ENCODE assay signal across 9 cellular contexts in the genomic region with DNA sequence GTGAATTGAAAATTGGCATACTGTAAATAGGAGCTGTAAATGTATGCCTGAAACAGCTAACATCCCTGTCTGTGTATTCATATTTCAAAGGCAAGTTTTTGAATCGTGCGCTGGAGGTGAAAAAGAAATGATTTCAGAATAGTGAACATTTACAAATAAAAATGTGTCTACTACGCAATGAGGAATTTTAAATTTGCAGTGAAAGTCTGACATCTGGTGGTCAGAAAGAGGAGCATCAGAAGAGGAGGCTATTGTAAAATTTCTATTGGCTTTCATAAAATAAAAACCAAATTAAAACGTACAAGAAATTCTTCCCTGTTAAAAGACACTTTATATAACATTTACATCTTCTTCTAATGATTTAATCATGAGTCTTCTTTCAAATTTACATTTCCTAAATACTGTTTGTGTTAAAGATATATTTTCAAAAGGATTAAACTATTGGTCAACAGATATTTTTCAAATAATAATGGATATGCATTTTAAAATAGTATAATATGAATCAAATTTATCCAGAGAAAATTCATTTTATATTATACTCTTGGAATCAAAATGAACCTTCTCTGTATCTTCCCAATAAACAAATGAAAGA.
DNase-seq lines count a peak whose midpoint lies in the region; TF ChIP-seq lines count a peak whose summit lies in the region.
"Had no signal": no experiment of that assay in that cellular context is flagged by ENCODE, and none has a peak within 500 bp of the region (broad histone marks: within the 10 kb centered on the region; RNA-seq: fewer than 3 reads in every experiment).

No MANE protein-coding gene starts in this region.

- H3K36me3 ChIP-seq in spleen, result no peaks in the 10 kb centered on the region

- H3K4me3 ChIP-seq in spleen, result no peak overlapping the region

- H3K36me3 Mint-ChIP-seq in activated CD4-positive, alpha-beta memory T cell treated with anti-CD3 and anti-CD28 coated beads for 36 hours, result no peaks in the 10 kb centered on the region
- H3K36me3 Mint-ChIP-seq: activated naive CD8-positive, alpha-beta T cell had no signal

- H3K27me3 ChIP-seq in spleen (replicated peaks in 1 of 7), result peaks cover 0 to 70% (median 24%) of the 10 kb centered on the region in 7 donors

- no peaks in the 10 kb centered on the region for H3K4me1 Mint-ChIP-seq in activated CD4-positive, alpha-beta memory T cell treated with anti-CD3 and anti-CD28 coated beads for 36 hours (ENCODE audit: low read depth)

- H3K27me3 Mint-ChIP-seq in activated CD4-positive, alpha-beta memory T cell treated with anti-CD3 and anti-CD28 coated beads for 36 hours, result peaks cover 16% of the 10 kb centered on the region

- CTCF ChIA-PET in activated CD4-positive, alpha-beta memory T cell treated with anti-CD3 and anti-CD28 coated beads for 36 hours (lab: Charles Lee), result no interaction called here

- TF ChIP-seq CTCF in spleen (IDR thresholded peaks at IDR 0.05 in 8 of 11, conservative IDR thresholded peaks at IDR 0.05 in 3 of 11), result peak in 9 of 11 experiments; percentile 30 to 70 (median 49)

- WGBS in spleen, 5 donors, result 4 to 7% (median 4%) methylated on average over 4 of the region's 4 CpGs

- intact Hi-C loops in spleen (cut with DNase I; ENCODE audit: low total_unique reads), result no loop called here
- intact Hi-C loops in activated CD4-positive, alpha-beta memory T cell treated with anti-CD3 and anti-CD28 coated beads for 36 hours (cut with micrococcal nuclease), result loop anchor here (5.0 kb wide), 1 partner anchor 424 kb away; no protein-coding TSS in a partner anchor

- no peaks in the 10 kb centered on the region for H3K4me1 ChIP-seq in spleen

- H3K27ac ChIP-seq in spleen, result no peak overlapping the region

- no peak overlapping the region for H3K4me3 Mint-ChIP-seq in activated CD4-positive, alpha-beta memory T cell treated with anti-CD3 and anti-CD28 coated beads for 36 hours
- H3K4me3 Mint-ChIP-seq: activated naive CD8-positive, alpha-beta T cell had no signal

- H3K9me3 Mint-ChIP-seq in activated CD4-positive, alpha-beta memory T cell treated with anti-CD3 and anti-CD28 coated beads for 36 hours, result no peaks in the 10 kb centered on the region

- no peak for TF ChIP-seq POLR2A in spleen (IDR thresholded peaks at IDR 0.05)

- peak; percentile 77 for TF ChIP-seq RAD21 in Ishikawa (IDR thresholded peaks at IDR 0.05; ENCODE audit: low read depth)

- H3K27ac Mint-ChIP-seq in activated CD4-positive, alpha-beta memory T cell treated with anti-CD3 and anti-CD28 coated beads for 36 hours, result no peak overlapping the region
- H3K27ac Mint-ChIP-seq: activated naive CD8-positive, alpha-beta T cell had no signal

- POLR2A ChIA-PET in activated CD4-positive, alpha-beta memory T cell treated with anti-CD3 and anti-CD28 coated beads for 36 hours (lab: Charles Lee), result no interaction called here

- DNase-seq in NCI-H748 (lab: John Stamatoyannopoulos, UW; ENCODE audit: unreplicated experiment) (peak; percentile 48), NCI-H748 treated with DMSO at 0.1 percent for 48 hours (lab: John Stamatoyannopoulos, UW) (no peak), RPMI8226 (peak; percentile 42), fibroblast of the conjunctiva (ENCODE audit: low read depth) (peak; percentile 26), spleen (no peak), GDM1 (lab: John Stamatoyannopoulos, UW) (no peak)
- no peak for DNase-seq in activated CD4-positive, alpha-beta memory T cell treated with anti-CD3 and anti-CD28 coated beads for 36 hours

- H3K9me3 ChIP-seq in spleen, result no peaks in the 10 kb centered on the region

- TF ChIP-seq EP300 in Ishikawa (IDR thresholded peaks at IDR 0.05; ENCODE audit: borderline replicate concordance), result no peak

TF ChIP-seq in Ishikawa, 13 proteins besides CTCF, POLR2A, EP300 and RAD21:
- TF ChIP-seq, protein P1, sequence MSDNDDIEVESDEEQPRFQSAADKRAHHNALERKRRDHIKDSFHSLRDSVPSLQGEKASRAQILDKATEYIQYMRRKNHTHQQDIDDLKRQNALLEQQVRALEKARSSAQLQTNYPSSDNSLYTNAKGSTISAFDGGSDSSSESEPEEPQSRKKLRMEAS (IDR thresholded peaks at IDR 0.05), result no peak
- TF ChIP-seq TCF12 (IDR thresholded peaks at IDR 0.05; ENCODE audit: low read depth) (no peak), NFIC (IDR thresholded peaks at IDR 0.05) (no peak), FOXM1 (IDR thresholded peaks at IDR 0.05; ENCODE audit: borderline replicate concordance, low read depth) (no peak)

Comparison
In these comparisons a context has a peak if more than half of its experiments do, and no peak if none do; other contexts are left out.
1. DNase-seq: peak in NCI-H748 (single experiment), RPMI8226 (single experiment) and fibroblast of the conjunctiva (single experiment); none in NCI-H748 treated with DMSO at 0.1 percent for 48 hours (single experiment), spleen (single experiment), GDM1 (single experiment) and activated CD4-positive, alpha-beta memory T cell treated with anti-CD3 and anti-CD28 coated beads for 36 hours (single experiment).